In genomic region chr4:40241936-40242590, GRCh38 we compare ENCODE assay signal across 1 cellular context.
TF ChIP-seq lines count a peak whose summit lies in the region.

No MANE protein-coding gene starts in this region.

TF ChIP-seq in GM12878, 131 proteins besides CTCF, POLR2A, EP300 and RAD21:
- TF ChIP-seq YBX1 (IDR thresholded peaks at IDR 0.05), result no peak
- peak; percentile 41; the same call in 1 of the 2 replicates for TF ChIP-seq POLR2AphosphoS5 (IDR thresholded peaks at IDR 0.05; ENCODE audit: low read length)
